In the genomic region with DNA sequence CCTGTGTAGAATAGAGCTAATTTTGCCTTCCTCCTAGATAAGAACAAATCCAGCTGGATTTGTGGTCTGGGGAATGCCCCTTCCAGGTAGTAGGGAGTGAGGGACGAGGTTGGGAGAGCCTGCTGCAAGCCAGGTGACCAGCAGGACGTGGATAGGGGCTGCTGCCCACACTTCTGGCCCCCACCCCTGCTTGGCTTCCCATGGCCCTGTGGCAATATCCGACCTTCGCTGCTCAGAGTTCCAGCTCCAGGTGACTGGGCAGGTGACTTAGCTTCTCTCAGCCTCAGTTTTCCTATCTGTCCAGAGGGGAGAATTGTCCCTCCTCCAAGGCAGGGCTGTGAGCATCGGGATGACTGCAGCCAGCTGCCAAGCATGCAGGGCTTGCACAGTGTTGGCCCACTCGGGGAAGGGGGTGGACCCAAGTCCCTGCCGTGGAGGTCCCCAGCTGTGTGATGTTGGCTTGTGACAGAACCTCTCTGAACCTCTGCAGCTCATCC, we compare ENCODE assay signal across 2 cellular contexts. TPM values are rescaled to one million over a fixed set of nuclear protein-coding genes. Genes with fewer than 3 reads are reported as not detected.
"Had no signal": no experiment of that assay in that cellular context is flagged by ENCODE, and none has a peak within 500 bp of the region (broad histone marks: within the 10 kb centered on the region; RNA-seq: fewer than 3 reads in every experiment).

No MANE protein-coding gene starts in this region.

RNA-seq across cellular contexts. Expression of a gene that starts 29.8 kb away (rescaled TPM):
- total RNA-seq: lung microvascular endothelial cell had no signal
- polyA plus RNA-seq: naive thymus-derived CD4-positive, alpha-beta T cell had no signal
